Comparison of ENCODE assay signal across 10 cellular contexts in genomic region chr3:66153471-66153870, GRCh38.
DNase-seq lines count a peak whose midpoint lies in the region; TF ChIP-seq lines count a peak whose summit lies in the region.
"Had no signal": no experiment of that assay in that cellular context is flagged by ENCODE, and none has a peak within 500 bp of the region (broad histone marks: within the 10 kb centered on the region; RNA-seq: fewer than 3 reads in every experiment).

No MANE protein-coding gene starts in this region.

- in situ Hi-C loops in GM23248 (cut with MboI), result no loop called here

- H3K36me3 ChIP-seq in GM23248 (ENCODE audit: low read depth) (no peaks in the 10 kb centered on the region), subcutaneous abdominal adipose tissue (ENCODE audit: control insufficient read depth in 5 of 5, insufficient read depth in 5 of 5, low read length in 5 of 5) (no peaks in the 10 kb centered on the region)

- TF ChIP-seq CTCF in coronary artery (IDR thresholded peaks at IDR 0.05) (no peak), GM20000 (IDR thresholded peaks at IDR 0.05; ENCODE audit: extremely low read depth, missing control alignments) (no peak)

- DNase-seq in GM23248 (peak; percentile 52), coronary artery (ENCODE audit: low spot score) (no peak), left kidney (ENCODE audit: low read depth, low spot score) (peak; percentile 55), GM20000 (ENCODE audit: low spot score) (no peak), erythroblast (lab: John Stamatoyannopoulos, UW) (no peak), COLO829 (ENCODE audit: low spot score) (no peak), COLO668 (lab: John Stamatoyannopoulos, UW; ENCODE audit: unreplicated experiment) (no peak)
- DNase-seq: activated gamma-delta T cell treated with Interleukin-2 at 50 U/mL for 16 hours, NCI-H2081 had no signal

- H3K27ac ChIP-seq in GM23248 (no peak overlapping the region), coronary artery (peak overlapping the region; percentile 37 to 58), subcutaneous abdominal adipose tissue (ENCODE audit: low read depth, low read length) (no peak overlapping the region)

- H2AFZ ChIP-seq in GM23248, result peak overlapping the region; percentile 85

- no peak for TF ChIP-seq POLR2A in erythroblast (IDR thresholded peaks at IDR 0.05; ENCODE audit: low read length)

- H3K4me2 ChIP-seq in GM23248 (ENCODE audit: unreplicated experiment), result peak overlapping the region; percentile 96

- H3K27me3 ChIP-seq in GM23248 (replicated peaks; ENCODE audit: insufficient read depth) (no peaks in the 10 kb centered on the region), subcutaneous abdominal adipose tissue (ENCODE audit: control insufficient read depth in 5 of 5, insufficient read depth in 4 of 5, low read length in 5 of 5) (no peaks in the 10 kb centered on the region)

- 55 to 58% methylated on average over 9 of the region's 9 CpGs for WGBS in GM23248 (ENCODE audit: low coverage in 1 of 2, low lambda C conversion rate in 2 of 2, missing lambda C conversion rate in 2 of 2), 2 experiments

- H3K9ac ChIP-seq in GM23248 (peak overlapping the region; percentile 55), subcutaneous abdominal adipose tissue (ENCODE audit: low read length in 5 of 5) (peak overlapping the region in 4 of 5 donors; percentile 21 to 81 (median 60))

- no peaks in the 10 kb centered on the region for H3K79me2 ChIP-seq in GM23248 (ENCODE audit: insufficient read depth)

- no peaks in the 10 kb centered on the region for H3K9me3 ChIP-seq in GM23248 (ENCODE audit: low read depth)
- H3K9me3 ChIP-seq in subcutaneous abdominal adipose tissue (ENCODE audit: control insufficient read depth in 5 of 5, low read length in 5 of 5), result no peaks in the 10 kb centered on the region

- peak overlapping the region; percentile 75 for H3K4me3 ChIP-seq in GM23248
- H3K4me3 ChIP-seq in coronary artery, result peak overlapping the region; percentile 66
- H3K4me3 ChIP-seq in subcutaneous abdominal adipose tissue (ENCODE audit: low read depth in 1 of 5, low read length in 5 of 5), result peak overlapping the region; percentile 52 to 71 (median 62)

- H4K20me1 ChIP-seq in GM23248 (ENCODE audit: insufficient read depth), result no peaks in the 10 kb centered on the region

- no peaks in the 10 kb centered on the region for H3K9me2 ChIP-seq in GM23248 (ENCODE audit: insufficient read depth)

- peaks cover 5% of the 10 kb centered on the region; the same call in 1 of the 2 replicates for H3F3A ChIP-seq in GM23248 (ENCODE audit: insufficient read depth)

- peaks cover 9% of the 10 kb centered on the region for H3K4me1 ChIP-seq in GM23248 (ENCODE audit: insufficient read depth)
- H3K4me1 ChIP-seq in subcutaneous abdominal adipose tissue (ENCODE audit: control insufficient read depth in 5 of 5, insufficient read depth in 5 of 5, low read length in 5 of 5), result peaks cover 2 to 20% (median 12%) of the 10 kb centered on the region in 5 donors

Comparison
In these comparisons a context has a peak if more than half of its experiments do, and no peak if none do; other contexts are left out.
1. DNase-seq: peak in GM23248 (single experiment) and left kidney (single experiment); none in coronary artery (single experiment), GM20000 (single experiment), erythroblast (0 of 2), COLO829 (single experiment) and COLO668 (single experiment).
2. H3K27ac ChIP-seq: peak in coronary artery (2 of 2); none in GM23248 (single experiment) and subcutaneous abdominal adipose tissue (single experiment).
3. Peak in every context shown above with its lines, with median percentiles within 50 percentile points of each other: H3K4me3 ChIP-seq.